In genomic region chr18:76519156-76519549, GRCh38 we compare ENCODE assay signal across 11 cellular contexts. TPM values are rescaled to one million over a fixed set of nuclear protein-coding genes. Genes with fewer than 3 reads are reported as not detected.
DNase-seq lines count a peak whose midpoint lies in the region; ATAC-seq, FAIRE-seq and TF ChIP-seq lines count a peak whose summit lies in the region.
"Had no signal": no experiment of that assay in that cellular context is flagged by ENCODE, and none has a peak within 500 bp of the region (broad histone marks: within the 10 kb centered on the region; RNA-seq: fewer than 3 reads in every experiment).

No MANE protein-coding gene starts in this region.

- H3K4me1 Mint-ChIP-seq in HFFc6 (ENCODE audit: low read depth) (peaks cover 15% of the 10 kb centered on the region), T-helper 17 cell (peaks cover 7% of the 10 kb centered on the region), Caco-2 (ENCODE audit: low read depth, unreplicated experiment) (no peaks in the 10 kb centered on the region)

- POLR2A ChIA-PET in Caco-2 (lab: Charles Lee) = no interaction called here

- peak overlapping the region; percentile 87 for H3K4me3 Mint-ChIP-seq in HFFc6
- H3K4me3 Mint-ChIP-seq in T-helper 17 cell = peak overlapping the region; percentile 77
- H3K4me3 Mint-ChIP-seq in Caco-2 (ENCODE audit: unreplicated experiment) = no peak overlapping the region

- ATAC-seq in T-helper 17 cell (no peak), sciatic nerve (peak; percentile 76)
- ATAC-seq: HCT116 had no signal

- H3K27ac Mint-ChIP-seq in HFFc6 (no peak overlapping the region; the same call in 1 of the 2 replicates), T-helper 17 cell (no peak overlapping the region), Caco-2 (ENCODE audit: unreplicated experiment) (no peak overlapping the region)

- H3K27me3 Mint-ChIP-seq in HFFc6 (ENCODE audit: insufficient read depth) (peaks cover 7% of the 10 kb centered on the region), T-helper 17 cell (peaks cover 26% of the 10 kb centered on the region), Caco-2 (ENCODE audit: insufficient read depth, unreplicated experiment) (no peaks in the 10 kb centered on the region)

- CTCF ChIA-PET in Caco-2 (lab: Charles Lee) = no interaction called here

- H3K4me1 ChIP-seq in left ventricle myocardium inferior = peaks cover 6% of the 10 kb centered on the region
- H3K4me1 ChIP-seq in Caco-2 = no peaks in the 10 kb centered on the region

- TF ChIP-seq CTCF in HFFc6 (IDR thresholded peaks at IDR 0.05) = no peak
- TF ChIP-seq CTCF in left ventricle myocardium inferior (IDR thresholded peaks at IDR 0.05; ENCODE audit: borderline replicate concordance) = no peak
- no peak for TF ChIP-seq CTCF in Caco-2 (IDR thresholded peaks at IDR 0.05; ENCODE audit: insufficient read depth in 1 of 2, low read depth in 1 of 2, low read length in 1 of 2, severe bottlenecking in 1 of 2, unreplicated experiment in 1 of 2)

- no peak for TF ChIP-seq POLR2A in H54 (IDR thresholded peaks at IDR 0.05; ENCODE audit: low read depth, low read length)

- DNase-seq in HFFc6 = no peak
- DNase-seq in T-helper 17 cell = no peak
- DNase-seq in left ventricle myocardium inferior = no peak
- no peak for DNase-seq in sciatic nerve (ENCODE audit: low spot score)
- DNase-seq in Caco-2 = no peak
- no peak for DNase-seq in COLO829 (ENCODE audit: low spot score)
- DNase-seq in H54 (ENCODE audit: insufficient read length, low spot score) = no peak
- DNase-seq in NK-92 (lab: John Stamatoyannopoulos, UW; ENCODE audit: unreplicated experiment) = no peak
- DNase-seq: GDM1 had no signal

- no TSS peak for BruUV-seq in Caco-2 (replicated peaks; lab: Mats Ljungman, UMichigan)

- no peak for FAIRE-seq in H54 (lab: Jason Lieb, UNC)

- H3K9me3 ChIP-seq in T-helper 17 cell (ENCODE audit: control insufficient read depth, low read length, poor library complexity, severe bottlenecking) = no peaks in the 10 kb centered on the region
- H3K9me3 ChIP-seq in left ventricle myocardium inferior (replicated peaks) = no peaks in the 10 kb centered on the region
- no peaks in the 10 kb centered on the region for H3K9me3 ChIP-seq in Caco-2
- H3K9me3 ChIP-seq: neutrophil had no signal

- H3K27me3 ChIP-seq in left ventricle myocardium inferior (ENCODE audit: low read depth) = peaks cover 73% of the 10 kb centered on the region
- no peaks in the 10 kb centered on the region for H3K27me3 ChIP-seq in Caco-2 (replicated peaks; ENCODE audit: control insufficient read depth, insufficient read depth, low read length)
- H3K27me3 ChIP-seq: neutrophil had no signal

- H3K36me3 Mint-ChIP-seq in HFFc6 (ENCODE audit: low read depth) (no peaks in the 10 kb centered on the region), T-helper 17 cell (ENCODE audit: low read depth) (no peaks in the 10 kb centered on the region), Caco-2 (ENCODE audit: insufficient read depth, unreplicated experiment) (no peaks in the 10 kb centered on the region)

- H3K9me3 Mint-ChIP-seq in HFFc6 (no peaks in the 10 kb centered on the region), Caco-2 (ENCODE audit: unreplicated experiment) (no peaks in the 10 kb centered on the region)

- intact Hi-C loops in left ventricle myocardium inferior (cut with micrococcal nuclease) (no loop called here), sciatic nerve (cut with DNase I) (no loop called here), Caco-2 (cut with micrococcal nuclease; ENCODE audit: unreplicated experiment) (no loop called here)

- H3K36me3 ChIP-seq in left ventricle myocardium inferior (no peaks in the 10 kb centered on the region), Caco-2 (ENCODE audit: control insufficient read depth, insufficient read depth, low read length) (no peaks in the 10 kb centered on the region)
- H3K36me3 ChIP-seq: neutrophil had no signal

- H3K4me3 ChIP-seq in left ventricle myocardium inferior = peak overlapping the region; percentile 58
- no peak overlapping the region for H3K4me3 ChIP-seq in Caco-2 (ENCODE audit: low read depth, low read length)

- peak overlapping the region; percentile 44 for H3K27ac ChIP-seq in left ventricle myocardium inferior (replicated peaks)

RNA-seq across cellular contexts. Expression of gene ZNF516, which starts 24.1 kb away (rescaled TPM):
- 10 to 100 TPM; 34.6 to 52.2 (median 42.2) TPM for total RNA-seq in HFFc6 (2021; fragmentation: NEBNext Ultra II Directional; extraction: Animal tissue kit (Norgen Biotek cat#: 25700))
- total RNA-seq in T-helper 17 cell (10 to 100 TPM; 16.5 to 29.6 TPM), left ventricle myocardium inferior (11.5 TPM), sciatic nerve (53.5 TPM), Caco-2 (2022) (14.3 and 25.5 TPM in 2 replicates)
